3 cellular contexts compared by ENCODE assay signal in genomic region chr3:288383-288782, GRCh38.
A peak's percentile ranks its signal among the peaks of the same experiment; 100 is the strongest.
TF ChIP-seq lines count a peak whose summit lies in the region.

No MANE protein-coding gene starts in this region.

TF ChIP-seq in SK-N-SH, 30 proteins besides CTCF, POLR2A, EP300 and RAD21 (continued from another document):
- TF ChIP-seq GATA2 (CRISPR knock-in tag; IDR thresholded peaks at IDR 0.05) (peak; percentile 80), USF1 (IDR thresholded peaks at IDR 0.05; ENCODE audit: borderline replicate concordance, low read depth) (no peak), JUND (IDR thresholded peaks at IDR 0.05) (no peak), POLR2AphosphoS5 (IDR thresholded peaks at IDR 0.05; ENCODE audit: low read depth, low read length) (no peak)

TF ChIP-seq in SK-N-SH treated with all-trans-retinoic acid at 6 μM for 48 hours, 23 proteins besides CTCF, POLR2A, EP300 and RAD21 (continued from another document):
- TF ChIP-seq TSHZ2 (CRISPR knock-in tag; IDR thresholded peaks at IDR 0.05) (no peak), ISL1 (CRISPR knock-in tag; IDR thresholded peaks at IDR 0.05) (no peak), BACH2 (CRISPR knock-in tag; IDR thresholded peaks at IDR 0.05; ENCODE audit: borderline replicate concordance) (no peak), CSRNP3 (CRISPR knock-in tag; IDR thresholded peaks at IDR 0.05) (no peak), ZFP30 (CRISPR knock-in tag; IDR thresholded peaks at IDR 0.05) (no peak)
TF ChIP-seq in SK-N-SH treated with all-trans-retinoic acid at 6 μM for 48 hours: peak in this region for 0.

TF ChIP-seq in H1, 55 proteins besides CTCF, POLR2A, EP300 and RAD21:
- TF ChIP-seq RXRA (IDR thresholded peaks at IDR 0.05; ENCODE audit: insufficient read depth, low read depth, low read length) (no peak), GABPA (IDR thresholded peaks at IDR 0.05; ENCODE audit: borderline replicate concordance, insufficient read depth, low read length) (no peak), E2F6 (IDR thresholded peaks at IDR 0.05) (no peak), HDAC6 (IDR thresholded peaks at IDR 0.05; ENCODE audit: low read depth, low read length) (no peak), TEAD4 (IDR thresholded peaks at IDR 0.05; ENCODE audit: low read depth, low read length) (no peak), BCL11A (IDR thresholded peaks at IDR 0.05; ENCODE audit: low read depth in 2 of 2, low read length in 2 of 2) (no peak), SUZ12 (IDR thresholded peaks at IDR 0.05; ENCODE audit: low read length) (no peak), RNF2 (IDR thresholded peaks at IDR 0.05; ENCODE audit: borderline replicate concordance, low read depth, low read length, missing control alignments, poor library complexity, severe bottlenecking) (no peak), KDM4A (IDR thresholded peaks at IDR 0.05; ENCODE audit: low read depth, low read length, severe bottlenecking) (no peak), KDM1A (IDR thresholded peaks at IDR 0.05; ENCODE audit: borderline replicate concordance, low read length) (no peak), SIX5 (IDR thresholded peaks at IDR 0.05; ENCODE audit: low read depth, low read length) (no peak), BRCA1 (IDR thresholded peaks at IDR 0.05; ENCODE audit: low read depth, low read length) (no peak), BACH1 (IDR thresholded peaks at IDR 0.05; ENCODE audit: low read length) (no peak), CHD7 (IDR thresholded peaks at IDR 0.05; ENCODE audit: insufficient replicate concordance, low read length) (no peak), SAP30 (IDR thresholded peaks at IDR 0.05; ENCODE audit: insufficient read depth, insufficient replicate concordance, low read length) (no peak), MAX (IDR thresholded peaks at IDR 0.05) (no peak)
